ENCODE assay signal across 11 cellular contexts in genomic region chr17:81388091-81388611, GRCh38. TPM values are rescaled to one million over a fixed set of nuclear protein-coding genes. Genes with fewer than 3 reads are reported as not detected.
DNase-seq lines count a peak whose midpoint lies in the region; ATAC-seq and TF ChIP-seq lines count a peak whose summit lies in the region.
"Had no signal": no experiment of that assay in that cellular context is flagged by ENCODE, and none has a peak within 500 bp of the region (broad histone marks: within the 10 kb centered on the region; RNA-seq: fewer than 3 reads in every experiment).

No MANE protein-coding gene starts in this region.

- peak overlapping the region; percentile 17 for H4K8ac ChIP-seq in neuronal stem cell (ENCODE audit: low read depth, low read length)

- H3K18ac ChIP-seq in neuronal stem cell (ENCODE audit: low read length): peak overlapping the region; percentile 95

- peak overlapping the region; percentile 30 for H2BK12ac ChIP-seq in neuronal stem cell (ENCODE audit: low read length)

- H3K79me1 ChIP-seq in neuronal stem cell (ENCODE audit: low read depth, low read length): peaks cover 14% of the 10 kb centered on the region

- H3K27me3 ChIP-seq in neuronal stem cell (ENCODE audit: control insufficient read depth in 3 of 3, insufficient read depth in 3 of 3, low read depth in 1 of 3, low read length in 3 of 3): peaks cover 0 to 36% (median 0%) of the 10 kb centered on the region in 3 experiments

- H2AK5ac ChIP-seq in neuronal stem cell (ENCODE audit: low read depth, low read length): peak overlapping the region; percentile 85

- H4K91ac ChIP-seq in neuronal stem cell (ENCODE audit: low read depth, low read length, poor library complexity): no peak overlapping the region

- H3K14ac ChIP-seq in neuronal stem cell (ENCODE audit: low read length): peak overlapping the region; percentile 99

- ATAC-seq in GM18517 (IDR thresholded peaks at IDR 0.05; ENCODE audit: unreplicated experiment) (no peak), GM18858 (IDR thresholded peaks at IDR 0.05; ENCODE audit: unreplicated experiment) (no peak)

- H3K9ac ChIP-seq in neuronal stem cell (ENCODE audit: low read depth, low read length, poor library complexity): peak overlapping the region; percentile 9

- H2BK5ac ChIP-seq in neuronal stem cell (ENCODE audit: low read length): peak overlapping the region; percentile 90

- TF ChIP-seq CTCF in C4-2B (conservative IDR thresholded peaks at IDR 0.05): no peak
- TF ChIP-seq CTCF in epithelial cell of proximal tubule (conservative IDR thresholded peaks at IDR 0.05; ENCODE audit: low read depth, low read length): no peak

- DNase-seq in NCI-H345 (lab: John Stamatoyannopoulos, UW): peak; percentile 58
- DNase-seq in epithelial cell of proximal tubule (ENCODE audit: low read depth): no peak
- no peak for DNase-seq in neuronal stem cell (ENCODE audit: low spot score)
- no peak for DNase-seq in T-helper 9 cell
- DNase-seq in NK-92 treated with Interleukin-12 subunit alpha and Interleukin-12 subunit beta, amount 100 ng/mL, for 24 hours (lab: John Stamatoyannopoulos, UW): no peak
- DNase-seq: activated CD8-positive, alpha-beta memory T cell treated with anti-CD3 and anti-CD28 coated beads, Interleukin-2, amount 50 U/mL, for 4 hours; NCI-H446 treated with DMSO at 0.1 percent for 48 hours; stimulated activated naive CD4-positive, alpha-beta T cell had no signal

- H3K4me3 ChIP-seq in epithelial cell of proximal tubule (ENCODE audit: low read depth, low read length): peak overlapping the region; percentile 79
- peak overlapping the region in 1 of 2 donors; percentile 44 for H3K4me3 ChIP-seq in neuronal stem cell (ENCODE audit: low read length in 2 of 2)

- H3K4me1 ChIP-seq in neuronal stem cell (ENCODE audit: control insufficient read depth in 2 of 2, insufficient read depth in 1 of 2, low read depth in 1 of 2, low read length in 2 of 2): peaks cover 55 to 58% of the 10 kb centered on the region in 2 donors

- H3K9me3 ChIP-seq in neuronal stem cell (replicated peaks in 1 of 2; ENCODE audit: control insufficient read depth in 2 of 2, insufficient read depth in 1 of 2, low read depth in 1 of 2, low read length in 2 of 2): peaks cover 0 to 2% of the 10 kb centered on the region in 2 donors

- H3K36me3 ChIP-seq in neuronal stem cell (replicated peaks in 1 of 2; ENCODE audit: control insufficient read depth in 2 of 2, insufficient read depth in 2 of 2, low read length in 2 of 2): peaks cover 6 to 8% of the 10 kb centered on the region in 2 donors

- H3K4ac ChIP-seq in neuronal stem cell (ENCODE audit: low read length): no peak overlapping the region

- H3K23ac ChIP-seq in neuronal stem cell (ENCODE audit: low read depth, low read length, poor library complexity): peak overlapping the region; percentile 97

- H2BK15ac ChIP-seq in neuronal stem cell (ENCODE audit: low read length): peak overlapping the region; percentile 91

- no CpG with 5 or more reads among the region's 14 CpGs for WGBS in neuronal stem cell (ENCODE audit: extremely low coverage in 2 of 2, insufficient read length in 2 of 2, insufficient replicate concordance in 1 of 2), 2 donors

- H2AFZ ChIP-seq in neuronal stem cell (ENCODE audit: low read length): peak overlapping the region; percentile 82

- H3K4me2 ChIP-seq in neuronal stem cell (ENCODE audit: insufficient read depth, low read length, poor library complexity, severe bottlenecking): no peak overlapping the region

- H3K27ac ChIP-seq in C4-2B: peak overlapping the region; percentile 69; the same call in 1 of the 2 replicates
- no peak overlapping the region for H3K27ac ChIP-seq in neuronal stem cell (replicated peaks; ENCODE audit: low read length)

- peak overlapping the region; percentile 88 for H2BK120ac ChIP-seq in neuronal stem cell (ENCODE audit: low read depth, low read length)

RNA-seq across cellular contexts. Expression of gene BAHCC1, which starts 7.1 kb away (rescaled TPM):
- 4.8 and 6.2 TPM in 2 replicates for total RNA-seq in epithelial cell of proximal tubule
- 15.9 TPM for polyA plus RNA-seq in neuronal stem cell (2013, experiment 1 of 2)
- polyA plus RNA-seq in neuronal stem cell (2013, experiment 2 of 2): 17.5 TPM
